Comparison of ENCODE assay signal across 1 cellular context in the genomic region with DNA sequence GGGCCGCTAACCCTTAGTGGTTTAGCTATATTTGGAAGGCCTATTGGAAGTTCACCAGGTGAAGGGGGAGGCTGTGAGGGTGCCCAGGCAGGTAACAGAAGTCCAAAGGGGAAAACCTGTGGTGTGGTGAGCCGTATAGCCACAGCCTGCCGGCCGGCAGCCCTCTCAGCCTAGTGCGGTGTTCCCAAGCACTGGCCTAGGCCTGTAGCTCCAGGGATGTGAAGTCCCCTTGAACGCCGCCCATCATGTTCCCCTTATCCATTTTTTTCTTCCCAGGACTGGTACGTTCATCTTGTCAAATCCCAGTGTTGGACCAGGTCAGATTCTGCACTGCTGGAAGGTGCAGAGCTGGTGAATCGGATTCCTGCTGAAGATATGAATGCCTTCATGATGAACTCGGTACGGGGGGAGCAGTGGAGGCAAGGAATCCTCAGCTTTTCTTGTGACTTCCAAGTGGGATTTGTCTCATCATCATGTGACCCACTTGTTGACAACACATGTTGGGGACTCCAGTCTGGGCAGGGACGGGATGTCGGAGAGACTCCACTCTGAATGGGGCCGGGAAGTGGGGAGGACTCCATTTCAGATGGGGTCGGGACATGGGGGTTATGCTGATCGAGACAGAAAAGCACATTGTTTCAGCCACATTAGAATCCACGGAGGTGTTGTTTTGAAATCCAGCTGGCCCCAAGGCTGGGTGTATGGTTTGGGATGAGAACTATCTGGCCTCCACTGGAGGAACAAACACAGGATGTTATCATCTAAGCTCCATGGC.
TF ChIP-seq lines count a peak whose summit lies in the region.

No MANE protein-coding gene starts in this region.

TF ChIP-seq in IMR-90, 13 proteins besides CTCF, POLR2A, EP300 and RAD21:
- TF ChIP-seq, protein P1, sequence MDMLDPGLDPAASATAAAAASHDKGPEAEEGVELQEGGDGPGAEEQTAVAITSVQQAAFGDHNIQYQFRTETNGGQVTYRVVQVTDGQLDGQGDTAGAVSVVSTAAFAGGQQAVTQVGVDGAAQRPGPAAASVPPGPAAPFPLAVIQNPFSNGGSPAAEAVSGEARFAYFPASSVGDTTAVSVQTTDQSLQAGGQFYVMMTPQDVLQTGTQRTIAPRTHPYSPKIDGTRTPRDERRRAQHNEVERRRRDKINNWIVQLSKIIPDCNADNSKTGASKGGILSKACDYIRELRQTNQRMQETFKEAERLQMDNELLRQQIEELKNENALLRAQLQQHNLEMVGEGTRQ (IDR thresholded peaks at IDR 0.05; ENCODE audit: low read depth, low read length): no peak
- no peak for TF ChIP-seq RCOR1 (IDR thresholded peaks at IDR 0.05; ENCODE audit: insufficient replicate concordance, low read length)
